In the genomic region with DNA sequence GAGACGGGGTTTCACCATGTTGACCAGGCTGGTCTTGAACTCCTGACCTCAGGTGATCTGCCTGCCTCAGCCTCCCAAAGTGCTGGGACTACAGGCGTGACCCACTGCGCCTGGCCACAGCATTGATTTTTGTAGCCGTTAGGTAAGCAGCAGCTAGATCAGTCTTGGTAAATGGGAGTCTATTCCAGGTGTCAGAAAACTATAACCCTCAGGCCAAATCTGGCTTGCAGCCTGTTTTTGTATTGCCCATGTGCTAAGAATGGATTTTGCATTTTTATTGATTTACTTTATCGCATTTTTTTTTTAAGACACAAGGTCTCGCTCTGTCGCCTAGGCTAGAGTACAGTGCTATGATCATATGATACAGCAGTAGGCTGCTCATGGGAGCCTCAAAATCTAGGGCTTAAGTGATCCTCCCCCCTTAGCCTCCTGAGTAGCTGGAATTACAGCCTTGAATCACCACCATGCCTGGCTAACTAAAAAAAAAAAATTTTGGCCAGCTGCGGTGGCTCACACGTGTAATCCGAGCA, we compare ENCODE assay signal across 3 cellular contexts.
TF ChIP-seq lines count a peak whose summit lies in the region.

No MANE protein-coding gene starts in this region.

TF ChIP-seq in GM23338, 12 proteins besides CTCF, POLR2A, EP300 and RAD21 (continues in another document):
- TF ChIP-seq ZNF331 (CRISPR knock-in tag; IDR thresholded peaks at IDR 0.05; ENCODE audit: low read depth) (no peak), ETS1 (IDR thresholded peaks at IDR 0.05) (no peak), JUNB (IDR thresholded peaks at IDR 0.05; ENCODE audit: unreplicated experiment) (no peak), EZH2 (IDR thresholded peaks at IDR 0.05; ENCODE audit: low read depth, unreplicated experiment) (no peak), ZNF114 (CRISPR knock-in tag; IDR thresholded peaks at IDR 0.05) (no peak), POLR2AphosphoS5 (IDR thresholded peaks at IDR 0.05; ENCODE audit: low read depth) (no peak), REST (IDR thresholded peaks at IDR 0.05; ENCODE audit: unreplicated experiment) (no peak), NANOG (IDR thresholded peaks at IDR 0.05; ENCODE audit: borderline replicate concordance) (no peak)

TF ChIP-seq in HEK293, 187 proteins besides CTCF, POLR2A, EP300 and RAD21:
- TF ChIP-seq, protein P1, sequence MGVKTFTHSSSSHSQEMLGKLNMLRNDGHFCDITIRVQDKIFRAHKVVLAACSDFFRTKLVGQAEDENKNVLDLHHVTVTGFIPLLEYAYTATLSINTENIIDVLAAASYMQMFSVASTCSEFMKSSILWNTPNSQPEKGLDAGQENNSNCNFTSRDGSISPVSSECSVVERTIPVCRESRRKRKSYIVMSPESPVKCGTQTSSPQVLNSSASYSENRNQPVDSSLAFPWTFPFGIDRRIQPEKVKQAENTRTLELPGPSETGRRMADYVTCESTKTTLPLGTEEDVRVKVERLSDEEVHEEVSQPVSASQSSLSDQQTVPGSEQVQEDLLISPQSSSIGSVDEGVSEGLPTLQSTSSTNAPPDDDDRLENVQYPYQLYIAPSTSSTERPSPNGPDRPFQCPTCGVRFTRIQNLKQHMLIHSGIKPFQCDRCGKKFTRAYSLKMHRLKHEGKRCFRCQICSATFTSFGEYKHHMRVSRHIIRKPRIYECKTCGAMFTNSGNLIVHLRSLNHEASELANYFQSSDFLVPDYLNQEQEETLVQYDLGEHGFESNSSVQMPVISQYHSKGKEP (tag by site-specific recombination; IDR thresholded peaks at IDR 0.05) = 0 out of 2 replicates have a peak, but pooled peaks have one; percentile 22
- TF ChIP-seq OSR2 (tag by site-specific recombination; IDR thresholded peaks at IDR 0.05) (0 out of 2 replicates have a peak, but pooled peaks have one; percentile 13), KLF1 (tag by site-specific recombination; IDR thresholded peaks at IDR 0.05) (no peak)
TF ChIP-seq in HEK293: peak in this region for 2.

TF ChIP-seq in H1, 55 proteins besides CTCF, POLR2A, EP300 and RAD21:
- TF ChIP-seq RXRA (IDR thresholded peaks at IDR 0.05; ENCODE audit: insufficient read depth, low read depth, low read length) = no peak
- no peak for TF ChIP-seq NANOG (IDR thresholded peaks at IDR 0.05; ENCODE audit: insufficient read depth, low read depth, low read length, poor library complexity, severe bottlenecking)
- no peak for TF ChIP-seq ATF2 (IDR thresholded peaks at IDR 0.05; ENCODE audit: low read length)
- no peak for TF ChIP-seq KDM4A (IDR thresholded peaks at IDR 0.05; ENCODE audit: low read depth, low read length, severe bottlenecking)
- TF ChIP-seq JUND (IDR thresholded peaks at IDR 0.05; ENCODE audit: low read length) = no peak
- TF ChIP-seq POU5F1 (IDR thresholded peaks at IDR 0.05; ENCODE audit: low read depth, low read length) = no peak
